1 cellular context compared by ENCODE assay signal in the genomic region with DNA sequence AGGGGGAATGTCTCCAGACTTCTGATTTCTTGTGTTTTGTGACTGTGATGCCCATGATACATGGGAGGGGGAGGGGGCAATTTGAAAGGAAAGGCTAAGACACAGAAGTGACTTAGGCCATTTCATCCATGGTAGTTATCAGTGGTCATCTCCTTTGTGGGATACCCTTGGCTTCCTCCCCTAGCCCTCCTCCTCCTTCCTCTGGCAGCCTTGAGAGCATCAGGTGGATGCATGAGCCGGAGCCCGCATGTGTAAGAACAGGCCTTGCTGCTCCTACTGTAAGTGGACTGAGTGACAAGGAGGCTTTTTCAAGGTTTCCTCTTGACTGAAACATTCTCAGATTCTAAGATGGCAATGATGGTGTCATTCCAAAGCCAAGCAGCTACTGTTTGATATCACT.
TF ChIP-seq lines count a peak whose summit lies in the region.

No MANE protein-coding gene starts in this region.

TF ChIP-seq in SK-N-SH treated with all-trans-retinoic acid at 6 μM for 48 hours, 23 proteins besides CTCF, POLR2A, EP300 and RAD21 (continued from another document):
- TF ChIP-seq, protein P1, sequence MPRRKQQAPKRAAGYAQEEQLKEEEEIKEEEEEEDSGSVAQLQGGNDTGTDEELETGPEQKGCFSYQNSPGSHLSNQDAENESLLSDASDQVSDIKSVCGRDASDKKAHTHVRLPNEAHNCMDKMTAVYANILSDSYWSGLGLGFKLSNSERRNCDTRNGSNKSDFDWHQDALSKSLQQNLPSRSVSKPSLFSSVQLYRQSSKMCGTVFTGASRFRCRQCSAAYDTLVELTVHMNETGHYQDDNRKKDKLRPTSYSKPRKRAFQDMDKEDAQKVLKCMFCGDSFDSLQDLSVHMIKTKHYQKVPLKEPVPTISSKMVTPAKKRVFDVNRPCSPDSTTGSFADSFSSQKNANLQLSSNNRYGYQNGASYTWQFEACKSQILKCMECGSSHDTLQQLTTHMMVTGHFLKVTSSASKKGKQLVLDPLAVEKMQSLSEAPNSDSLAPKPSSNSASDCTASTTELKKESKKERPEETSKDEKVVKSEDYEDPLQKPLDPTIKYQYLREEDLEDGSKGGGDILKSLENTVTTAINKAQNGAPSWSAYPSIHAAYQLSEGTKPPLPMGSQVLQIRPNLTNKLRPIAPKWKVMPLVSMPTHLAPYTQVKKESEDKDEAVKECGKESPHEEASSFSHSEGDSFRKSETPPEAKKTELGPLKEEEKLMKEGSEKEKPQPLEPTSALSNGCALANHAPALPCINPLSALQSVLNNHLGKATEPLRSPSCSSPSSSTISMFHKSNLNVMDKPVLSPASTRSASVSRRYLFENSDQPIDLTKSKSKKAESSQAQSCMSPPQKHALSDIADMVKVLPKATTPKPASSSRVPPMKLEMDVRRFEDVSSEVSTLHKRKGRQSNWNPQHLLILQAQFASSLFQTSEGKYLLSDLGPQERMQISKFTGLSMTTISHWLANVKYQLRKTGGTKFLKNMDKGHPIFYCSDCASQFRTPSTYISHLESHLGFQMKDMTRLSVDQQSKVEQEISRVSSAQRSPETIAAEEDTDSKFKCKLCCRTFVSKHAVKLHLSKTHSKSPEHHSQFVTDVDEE (CRISPR knock-in tag; IDR thresholded peaks at IDR 0.05), result no peak
- TF ChIP-seq ARNTL (CRISPR knock-in tag; IDR thresholded peaks at IDR 0.05; ENCODE audit: borderline replicate concordance, low read depth) (no peak), ESRRG (CRISPR knock-in tag; IDR thresholded peaks at IDR 0.05) (no peak), TOX (CRISPR knock-in tag; IDR thresholded peaks at IDR 0.05; ENCODE audit: borderline replicate concordance) (no peak), GLIS3 (CRISPR knock-in tag; IDR thresholded peaks at IDR 0.05) (no peak)
